Comparison of ENCODE assay signal across 8 cellular contexts in genomic region chr14:23727566-23728335, GRCh38.
DNase-seq lines count a peak whose midpoint lies in the region; ATAC-seq, FAIRE-seq and TF ChIP-seq lines count a peak whose summit lies in the region.

No MANE protein-coding gene starts in this region.

- no peak overlapping the region for H2AFZ ChIP-seq in OCI-LY1 (ENCODE audit: low read length)
- H2AFZ ChIP-seq in trophoblast cell (ENCODE audit: insufficient read depth, low read length, poor library complexity) = no peak overlapping the region

- no peak overlapping the region for H3K23ac ChIP-seq in trophoblast cell (ENCODE audit: low read length)

- H3K36me3 Mint-ChIP-seq in activated T-cell treated with anti-CD3 and anti-CD28 coated beads, Interleukin-2, amount 50 U/mL, for 24 hours (ENCODE audit: low read depth) = no peaks in the 10 kb centered on the region

- H3K36me3 ChIP-seq in OCI-LY1 (ENCODE audit: insufficient read depth, low read length) (no peaks in the 10 kb centered on the region), trophoblast cell (ENCODE audit: control insufficient read depth in 1 of 2, insufficient read depth in 2 of 2, low read length in 2 of 2) (no peaks in the 10 kb centered on the region)

- 0 out of 2 replicates have a peak, but pooled peaks cover 3% of the 10 kb centered on the region for H3K27me3 ChIP-seq in OCI-LY1 (ENCODE audit: insufficient read depth, low read length)
- H3K27me3 ChIP-seq in trophoblast cell (ENCODE audit: insufficient read depth, low read length) = no peaks in the 10 kb centered on the region

- H3K9me3 ChIP-seq in OCI-LY1 (ENCODE audit: low read length) (no peaks in the 10 kb centered on the region), trophoblast cell (ENCODE audit: insufficient read depth, low read depth, low read length) (peaks cover 2% of the 10 kb centered on the region)

- H3K4me2 ChIP-seq in OCI-LY1 (ENCODE audit: low read length) (no peak overlapping the region), trophoblast cell (ENCODE audit: low read length) (no peak overlapping the region)

- ATAC-seq in esophagus mucosa = peak; percentile 71
- ATAC-seq in GM18868 (IDR thresholded peaks at IDR 0.05; ENCODE audit: unreplicated experiment) = no peak
- no peak for ATAC-seq in HG02840 (IDR thresholded peaks at IDR 0.05; ENCODE audit: low FRiP score, unreplicated experiment)

- no peak overlapping the region for H3K27ac ChIP-seq in OCI-LY1 (ENCODE audit: low read depth, low read length, poor library complexity, severe bottlenecking)
- H3K27ac ChIP-seq in trophoblast cell (ENCODE audit: low read depth, low read length) = no peak overlapping the region

- no peak overlapping the region for H2BK5ac ChIP-seq in trophoblast cell (ENCODE audit: low read depth, low read length, poor library complexity)

- peak overlapping the region; percentile 16 for H4K91ac ChIP-seq in trophoblast cell (ENCODE audit: low read depth, low read length)

- H3K27me3 Mint-ChIP-seq in activated T-cell treated with anti-CD3 and anti-CD28 coated beads, Interleukin-2, amount 50 U/mL, for 24 hours = no peaks in the 10 kb centered on the region

- peak overlapping the region; percentile 11 for H3K18ac ChIP-seq in trophoblast cell (ENCODE audit: low read length)

- no peak overlapping the region for H3K4me3 Mint-ChIP-seq in activated T-cell treated with anti-CD3 and anti-CD28 coated beads, Interleukin-2, amount 50 U/mL, for 24 hours

- H4K20me1 ChIP-seq in OCI-LY1 (ENCODE audit: insufficient read depth, low read length) = no peaks in the 10 kb centered on the region

- DNase-seq in AG10803 (ENCODE audit: low read depth) (peak; percentile 62), GM19239 (ENCODE audit: insufficient read length, low spot score) (peak; percentile 17), trophoblast cell (peak; percentile 90 to 91)
- no peak for DNase-seq in activated T-cell treated with anti-CD3 and anti-CD28 coated beads, Interleukin-2, amount 50 U/mL, for 24 hours

- H3K4me3 ChIP-seq in AG10803 (ENCODE audit: low read length) (no peak overlapping the region), OCI-LY1 (ENCODE audit: low read depth, low read length, poor library complexity, severe bottlenecking) (no peak overlapping the region), trophoblast cell (ENCODE audit: low read depth, low read length) (no peak overlapping the region)

- H3K4me1 ChIP-seq in OCI-LY1 (ENCODE audit: insufficient read depth, low read length, severe bottlenecking) (no peaks in the 10 kb centered on the region), trophoblast cell (ENCODE audit: control insufficient read depth in 1 of 2, insufficient read depth in 2 of 2, low read length in 2 of 2) (peaks cover 5% of the 10 kb centered on the region in 2 experiments)

- no peak overlapping the region for H3K27ac Mint-ChIP-seq in activated T-cell treated with anti-CD3 and anti-CD28 coated beads, Interleukin-2, amount 50 U/mL, for 24 hours

- no peaks in the 10 kb centered on the region for H3K9me2 ChIP-seq in OCI-LY1 (ENCODE audit: low read depth, low read length)

- H3K9ac ChIP-seq in OCI-LY1 (ENCODE audit: low read length) = no peak overlapping the region
- no peak overlapping the region for H3K9ac ChIP-seq in trophoblast cell (ENCODE audit: low read length)

- no peaks in the 10 kb centered on the region for H3K9me3 Mint-ChIP-seq in activated T-cell treated with anti-CD3 and anti-CD28 coated beads, Interleukin-2, amount 50 U/mL, for 24 hours

- no peak overlapping the region for H2BK120ac ChIP-seq in trophoblast cell (ENCODE audit: insufficient read depth, low read length, poor library complexity)

- no peak overlapping the region for H3K4ac ChIP-seq in trophoblast cell (ENCODE audit: low read depth, low read length)

- no peak overlapping the region for H4K8ac ChIP-seq in trophoblast cell (ENCODE audit: low read depth, low read length)

- no peak overlapping the region for H4K12ac ChIP-seq in trophoblast cell (ENCODE audit: low read depth, low read length)

- H3K79me2 ChIP-seq in OCI-LY1 (ENCODE audit: insufficient read depth, low read length) (no peaks in the 10 kb centered on the region), trophoblast cell (ENCODE audit: control insufficient read depth, insufficient read depth, low read length, poor library complexity) (no peaks in the 10 kb centered on the region)

- no peaks in the 10 kb centered on the region for H3F3A ChIP-seq in OCI-LY1 (ENCODE audit: insufficient read depth, low read length)

- H2AK5ac ChIP-seq in trophoblast cell (ENCODE audit: low read length) = no peak overlapping the region

- TF ChIP-seq CTCF in AG10803 (conservative IDR thresholded peaks at IDR 0.05; ENCODE audit: low read length) (peak; percentile 57), OCI-LY1 (IDR thresholded peaks at IDR 0.05; ENCODE audit: low read length) (peak; percentile 53; the same call in 1 of the 2 replicates)

- H2BK12ac ChIP-seq in trophoblast cell (ENCODE audit: low read length) = no peak overlapping the region

- no peaks in the 10 kb centered on the region for H3K4me1 Mint-ChIP-seq in activated T-cell treated with anti-CD3 and anti-CD28 coated beads, Interleukin-2, amount 50 U/mL, for 24 hours (ENCODE audit: low read depth)

- peaks cover 7% of the 10 kb centered on the region for H3K79me1 ChIP-seq in trophoblast cell (ENCODE audit: low read length)

- no peak overlapping the region for H3K14ac ChIP-seq in trophoblast cell (ENCODE audit: low read length)

- no CpG with 5 or more reads among the region's 5 CpGs for WGBS in trophoblast cell (ENCODE audit: extremely low coverage, insufficient coverage, insufficient read length)

- FAIRE-seq in GM19239 (lab: Jason Lieb, UNC) = peak; percentile 8
